Comparison of ENCODE assay signal across 8 cellular contexts in the genomic region with DNA sequence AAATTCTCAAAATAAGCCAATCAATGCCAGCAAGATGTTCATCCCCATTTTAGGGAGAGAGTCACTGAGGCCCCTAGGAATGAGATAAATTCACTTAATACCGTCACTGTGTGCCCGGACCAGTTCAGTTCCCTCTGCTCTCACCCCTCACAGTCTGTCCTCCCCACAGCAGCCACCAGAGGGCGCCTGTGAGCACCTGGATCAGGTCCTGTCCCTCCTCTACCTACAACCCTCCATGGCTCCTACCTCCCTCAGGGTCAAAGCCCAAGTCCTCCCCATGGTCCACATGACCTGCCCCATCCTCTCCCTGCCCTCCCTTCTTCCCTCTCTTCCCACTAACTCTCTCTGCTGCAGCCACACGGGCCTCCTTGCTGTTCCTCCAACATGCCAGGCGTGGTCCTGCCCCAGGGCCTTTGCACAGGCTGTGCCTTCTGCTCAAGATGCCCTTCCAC. TPM values are rescaled to one million over a fixed set of nuclear protein-coding genes. Genes with fewer than 3 reads are reported as not detected.
A peak's percentile ranks its signal among the peaks of the same experiment; 100 is the strongest.
DNase-seq lines count a peak whose midpoint lies in the region; ATAC-seq and TF ChIP-seq lines count a peak whose summit lies in the region.

No MANE protein-coding gene starts in this region.

- H3K9me3 Mint-ChIP-seq in CD8-positive, alpha-beta T cell: no peaks in the 10 kb centered on the region
- H3K9me3 Mint-ChIP-seq in activated CD4-positive, alpha-beta memory T cell treated with anti-CD3 and anti-CD28 coated beads for 36 hours: no peaks in the 10 kb centered on the region
- no peaks in the 10 kb centered on the region for H3K9me3 Mint-ChIP-seq in effector memory CD8-positive, alpha-beta T cell

- no peaks in the 10 kb centered on the region for H3K27me3 ChIP-seq in CD8-positive, alpha-beta T cell (ENCODE audit: insufficient read depth, low read length)
- H3K27me3 ChIP-seq in upper lobe of left lung: no peaks in the 10 kb centered on the region

- H3K36me3 ChIP-seq in CD8-positive, alpha-beta T cell (ENCODE audit: insufficient read depth, low read length): no peaks in the 10 kb centered on the region
- no peaks in the 10 kb centered on the region for H3K36me3 ChIP-seq in upper lobe of left lung

- peak; percentile 62 for TF ChIP-seq CTCF in CD8-positive, alpha-beta T cell (IDR thresholded peaks at IDR 0.05)
- peak; percentile 60 for TF ChIP-seq CTCF in LNCAP (IDR thresholded peaks at IDR 0.05)
- TF ChIP-seq CTCF in omental fat pad (IDR thresholded peaks at IDR 0.05): peak in 1 of 3 donors; percentile 26
- peak; percentile 66 to 82 (median 74) for TF ChIP-seq CTCF in upper lobe of left lung (IDR thresholded peaks at IDR 0.05)

- no peak overlapping the region for H3K27ac ChIP-seq in CD8-positive, alpha-beta T cell (ENCODE audit: low read depth, low read length)
- H3K27ac ChIP-seq in upper lobe of left lung: no peak overlapping the region

- peaks cover 11% of the 10 kb centered on the region for H3K27me3 Mint-ChIP-seq in CD8-positive, alpha-beta T cell (ENCODE audit: low read depth)
- H3K27me3 Mint-ChIP-seq in activated CD4-positive, alpha-beta memory T cell treated with anti-CD3 and anti-CD28 coated beads for 36 hours: peaks cover 14% of the 10 kb centered on the region
- peaks cover 25 to 30% of the 10 kb centered on the region in 2 donors for H3K27me3 Mint-ChIP-seq in effector memory CD8-positive, alpha-beta T cell

- TF ChIP-seq POLR2A in upper lobe of left lung (IDR thresholded peaks at IDR 0.05): no peak

- WGBS in upper lobe of left lung, 2 donors: 45 to 46% methylated on average over 5 of the region's 5 CpGs

- H3K27ac Mint-ChIP-seq in CD8-positive, alpha-beta T cell: no peak overlapping the region
- no peak overlapping the region for H3K27ac Mint-ChIP-seq in activated CD4-positive, alpha-beta memory T cell treated with anti-CD3 and anti-CD28 coated beads for 36 hours
- no peak overlapping the region for H3K27ac Mint-ChIP-seq in effector memory CD8-positive, alpha-beta T cell

- no peak overlapping the region for H3K4me3 ChIP-seq in CD8-positive, alpha-beta T cell (ENCODE audit: low read depth, low read length)
- no peak overlapping the region for H3K4me3 ChIP-seq in upper lobe of left lung

- H3K9me3 ChIP-seq in CD8-positive, alpha-beta T cell (ENCODE audit: low read length): no peaks in the 10 kb centered on the region
- no peaks in the 10 kb centered on the region for H3K9me3 ChIP-seq in upper lobe of left lung

- no peak for TF ChIP-seq EP300 in upper lobe of left lung (IDR thresholded peaks at IDR 0.05)

- CTCF ChIA-PET in CD8-positive, alpha-beta T cell (lab: Charles Lee): interaction anchor here (0.9 to 7.0 kb wide), 6 partner anchors 41 to 155 kb away, joined by 3 to 126 read pairs (median 4); no protein-coding TSS in a partner anchor
- CTCF ChIA-PET in activated CD4-positive, alpha-beta memory T cell treated with anti-CD3 and anti-CD28 coated beads for 36 hours (lab: Charles Lee): interaction anchor here (1.5 to 6.8 kb wide), 5 partner anchors 19 to 166 kb away, joined by 3 to 88 read pairs (median 10); no protein-coding TSS in a partner anchor

- POLR2A ChIA-PET in CD8-positive, alpha-beta T cell (lab: Charles Lee): interaction anchor here (1.5 kb wide), 1 partner anchor 105 kb away, joined by 3 read pairs; no protein-coding TSS in a partner anchor
- POLR2A ChIA-PET in activated CD4-positive, alpha-beta memory T cell treated with anti-CD3 and anti-CD28 coated beads for 36 hours (lab: Charles Lee): no interaction called here

- intact Hi-C loops in CD8-positive, alpha-beta T cell (cut with DNase I, micrococcal nuclease): no loop called here
- intact Hi-C loops in activated CD4-positive, alpha-beta memory T cell treated with anti-CD3 and anti-CD28 coated beads for 36 hours (cut with micrococcal nuclease): no loop called here

- no peak overlapping the region for H3K4me3 Mint-ChIP-seq in CD8-positive, alpha-beta T cell
- H3K4me3 Mint-ChIP-seq in activated CD4-positive, alpha-beta memory T cell treated with anti-CD3 and anti-CD28 coated beads for 36 hours: no peak overlapping the region
- no peak overlapping the region for H3K4me3 Mint-ChIP-seq in effector memory CD8-positive, alpha-beta T cell

- H3K4me1 Mint-ChIP-seq in CD8-positive, alpha-beta T cell (ENCODE audit: low read depth): no peaks in the 10 kb centered on the region
- peaks cover 2% of the 10 kb centered on the region for H3K4me1 Mint-ChIP-seq in activated CD4-positive, alpha-beta memory T cell treated with anti-CD3 and anti-CD28 coated beads for 36 hours (ENCODE audit: low read depth)
- H3K4me1 Mint-ChIP-seq in effector memory CD8-positive, alpha-beta T cell (ENCODE audit: low read depth in 2 of 2): no peaks in the 10 kb centered on the region

- no peaks in the 10 kb centered on the region for H3K36me3 Mint-ChIP-seq in CD8-positive, alpha-beta T cell
- no peaks in the 10 kb centered on the region for H3K36me3 Mint-ChIP-seq in activated CD4-positive, alpha-beta memory T cell treated with anti-CD3 and anti-CD28 coated beads for 36 hours
- H3K36me3 Mint-ChIP-seq in effector memory CD8-positive, alpha-beta T cell (ENCODE audit: insufficient read depth): peaks cover 4% of the 10 kb centered on the region

- DNase-seq in CD8-positive, alpha-beta T cell: peak; percentile 58 to 80 (median 68)
- peak; percentile 84 for DNase-seq in activated CD4-positive, alpha-beta memory T cell treated with anti-CD3 and anti-CD28 coated beads for 36 hours
- DNase-seq in effector memory CD8-positive, alpha-beta T cell: peak; percentile 71 to 74 (median 73)
- DNase-seq in omental fat pad (ENCODE audit: low spot score) (peak; percentile 72), upper lobe of left lung (peak in 1 of 2 donors; percentile 58), cortex of kidney (lab: John Stamatoyannopoulos, UW) (no peak)

- H3K4me1 ChIP-seq in CD8-positive, alpha-beta T cell (ENCODE audit: insufficient read depth, low read length): no peaks in the 10 kb centered on the region
- peaks cover 0 to 6% (median 0%) of the 10 kb centered on the region in 4 donors for H3K4me1 ChIP-seq in upper lobe of left lung

- ATAC-seq in CD8-positive, alpha-beta T cell: peak; percentile 72
- ATAC-seq in effector memory CD8-positive, alpha-beta T cell (replicated peaks): peak; percentile 63
- ATAC-seq in omental fat pad (ENCODE audit: low FRiP score): no peak
- peak; percentile 58 to 60 for ATAC-seq in upper lobe of left lung (ENCODE audit: low FRiP score in 2 of 2)
- no peak for ATAC-seq in GM21390 (IDR thresholded peaks at IDR 0.05; ENCODE audit: unreplicated experiment)

RNA-seq across cellular contexts. Expression of gene NFIC, which starts 42.0 kb away (rescaled TPM):
- total RNA-seq in CD8-positive, alpha-beta T cell: 10 to 100 TPM; 16.5 to 17.5 TPM
- total RNA-seq in activated CD4-positive, alpha-beta memory T cell treated with anti-CD3 and anti-CD28 coated beads for 36 hours: 10 to 100 TPM; 19.7 to 19.9 TPM
- 10 to 100 TPM; 55.7 to 84.5 (median 65.5) TPM for total RNA-seq in omental fat pad
- 100 to 1,000 TPM in 5 of 6 donors, 10 to 100 TPM in 1; 96.1 to 175 (median 154) TPM for total RNA-seq in upper lobe of left lung

Comparison
In these comparisons a context has a peak if more than half of its experiments do, and no peak if none do; other contexts are left out.
1. ATAC-seq: peak in CD8-positive, alpha-beta T cell (single experiment), effector memory CD8-positive, alpha-beta T cell (single experiment) and upper lobe of left lung (2 of 2); none in omental fat pad (single experiment) and GM21390 (single experiment).